ENCODE assay signal across 9 cellular contexts in the genomic region with DNA sequence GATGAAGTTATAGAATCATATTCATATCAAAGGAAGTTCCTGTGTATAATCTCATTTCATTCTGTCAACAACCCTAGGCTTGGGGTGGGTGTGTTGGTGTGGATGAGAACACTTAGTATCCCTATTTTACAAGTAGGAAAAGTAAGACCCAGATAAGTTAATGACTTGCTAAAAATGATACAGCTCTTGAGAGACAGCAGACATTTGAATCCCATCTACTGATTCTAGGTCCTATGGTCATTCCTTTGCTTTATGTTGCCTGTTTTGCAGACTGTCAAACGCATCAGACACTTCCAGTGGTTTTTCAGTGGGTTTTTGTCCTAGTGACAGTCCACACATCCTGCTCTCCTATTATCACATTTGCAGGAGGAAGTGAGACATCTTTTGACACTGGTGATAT.
A peak's percentile ranks its signal among the peaks of the same experiment; 100 is the strongest.
DNase-seq lines count a peak whose midpoint lies in the region; ATAC-seq and TF ChIP-seq lines count a peak whose summit lies in the region.
"Had no signal": no experiment of that assay in that cellular context is flagged by ENCODE, and none has a peak within 500 bp of the region (broad histone marks: within the 10 kb centered on the region; RNA-seq: fewer than 3 reads in every experiment).

No MANE protein-coding gene starts in this region.

- no peaks in the 10 kb centered on the region; the same call in 1 of the 2 replicates for H4K20me1 ChIP-seq in HCT116 (ENCODE audit: insufficient read depth)

- no peak for TF ChIP-seq POLR2A in HCT116 (IDR thresholded peaks at IDR 0.05; ENCODE audit: borderline replicate concordance, extremely low read depth, insufficient read depth, insufficient read length)

- no peak for DNase-seq in HCT116 (ENCODE audit: low read depth, low spot score)
- no peak for DNase-seq in adipocyte (ENCODE audit: low read depth)
- DNase-seq in T1000 (lab: John Stamatoyannopoulos, UW) = no peak
- no peak for DNase-seq in H4 (ENCODE audit: low spot score)
- DNase-seq: stimulated activated CD4-positive, alpha-beta T cell treated with anti-CD3 and anti-CD28 coated beads, Interleukin-1b, Interleukin-23, amount 100 ng/mL, for 48 hours had no signal

- no peak for TF ChIP-seq RAD21 in HCT116 (IDR thresholded peaks at IDR 0.05; ENCODE audit: low read depth)

- no peaks in the 10 kb centered on the region for H3K9me3 ChIP-seq in HCT116 (ENCODE audit: control insufficient read depth in 1 of 2, insufficient read depth in 1 of 2, low read depth in 1 of 2, low read length in 2 of 2)
- H3K9me3 ChIP-seq in adipocyte (ENCODE audit: control insufficient read depth, low read length) = no peaks in the 10 kb centered on the region
- H3K9me3 ChIP-seq in iPS-18a (ENCODE audit: control insufficient read depth, low read depth, low read length) = peaks cover 3% of the 10 kb centered on the region

- H3K4me3 ChIP-seq in HCT116 (replicated peaks in 1 of 2; ENCODE audit: low read depth in 1 of 2, low read length in 2 of 2) (no peak overlapping the region), adipocyte (ENCODE audit: low read length) (peak overlapping the region; percentile 86), iPS-18a (ENCODE audit: low read length) (peak overlapping the region; percentile 54), skin epidermis (no peak overlapping the region)

- H3K27ac ChIP-seq in HCT116 (ENCODE audit: low read depth, low read length) (no peak overlapping the region), iPS-18a (ENCODE audit: low read length) (peak overlapping the region; percentile 36), skin epidermis (peak overlapping the region in 14 of 21 experiments; percentile 3 to 76 (median 42))

- BruUV-seq in HCT116 (replicated peaks; lab: Mats Ljungman, UMichigan) = no TSS peak

- no peaks in the 10 kb centered on the region for H3K36me3 ChIP-seq in HCT116 (ENCODE audit: control insufficient read depth in 1 of 2, insufficient read depth in 2 of 2, low read length in 2 of 2)
- no peaks in the 10 kb centered on the region for H3K36me3 ChIP-seq in adipocyte (ENCODE audit: control insufficient read depth, insufficient read depth, low read length, severe bottlenecking)
- H3K36me3 ChIP-seq in iPS-18a (ENCODE audit: control insufficient read depth, low read depth, low read length) = no peaks in the 10 kb centered on the region

- TF ChIP-seq CTCF in HCT116 (IDR thresholded peaks at IDR 0.05 in 2 of 3, conservative IDR thresholded peaks at IDR 0.05 in 1 of 3; ENCODE audit: borderline replicate concordance in 1 of 3, insufficient read depth in 1 of 3, low read depth in 2 of 3, low read length in 2 of 3) = no peak

- H3K79me2 ChIP-seq in HCT116 (ENCODE audit: insufficient read depth, low read length) = peaks cover 63% of the 10 kb centered on the region

- RAD21 ChIA-PET in HCT116 (lab: Charles Lee; ENCODE audit: low non-redundant PET in 1 of 2, low total read pairs in 2 of 2, uncharacterized antibody in 2 of 2, unreplicated experiment in 2 of 2) = no interaction called here

- no peaks in the 10 kb centered on the region for H3K27me3 ChIP-seq in HCT116 (ENCODE audit: insufficient read depth, low read length)
- H3K27me3 ChIP-seq in adipocyte (replicated peaks; ENCODE audit: control insufficient read depth, insufficient read depth, low read length) = no peaks in the 10 kb centered on the region
- H3K27me3 ChIP-seq in iPS-18a (ENCODE audit: control insufficient read depth, insufficient read depth, low read length) = no peaks in the 10 kb centered on the region

- intact Hi-C loops in HCT116 (cut with micrococcal nuclease) = no loop called here

- H2AFZ ChIP-seq in HCT116 (ENCODE audit: low read depth, low read length, poor library complexity, severe bottlenecking) = no peak overlapping the region

- no peaks in the 10 kb centered on the region for H3K9me2 ChIP-seq in HCT116 (ENCODE audit: insufficient read depth)

- CTCF ChIA-PET in HCT116 (lab: Charles Lee) = no interaction called here

- POLR2A ChIA-PET in HCT116 (lab: Charles Lee) = no interaction called here

- ATAC-seq in HCT116 (no peak), GM18867 (IDR thresholded peaks at IDR 0.05; ENCODE audit: unreplicated experiment) (no peak), HG03159 (IDR thresholded peaks at IDR 0.05; ENCODE audit: unreplicated experiment) (no peak)

- H3K4me1 ChIP-seq in HCT116 (ENCODE audit: control insufficient read depth in 1 of 2, insufficient read depth in 2 of 2, low read length in 2 of 2) (peaks cover 17 to 18% of the 10 kb centered on the region in 2 experiments; a peak in 3 of 4 replicates), adipocyte (ENCODE audit: control insufficient read depth, insufficient read depth, low read length) (peaks cover 20% of the 10 kb centered on the region), iPS-18a (ENCODE audit: control insufficient read depth, low read depth, low read length) (peaks cover 54% of the 10 kb centered on the region)

- peak overlapping the region; percentile 38; the same call in 1 of the 2 replicates for H3K4me2 ChIP-seq in HCT116 (ENCODE audit: low read length)

- H3K9ac ChIP-seq in HCT116 (ENCODE audit: low read length) = no peak overlapping the region
- H3K9ac ChIP-seq in adipocyte (ENCODE audit: low read length) = peak overlapping the region; percentile 81
- H3K9ac ChIP-seq in iPS-18a (ENCODE audit: low read length) = peak overlapping the region; percentile 55

TF ChIP-seq in HCT116, 20 proteins besides CTCF, POLR2A, EP300 and RAD21:
- no peak for TF ChIP-seq ATF3 (IDR thresholded peaks at IDR 0.05)
- TF ChIP-seq, protein P1, sequence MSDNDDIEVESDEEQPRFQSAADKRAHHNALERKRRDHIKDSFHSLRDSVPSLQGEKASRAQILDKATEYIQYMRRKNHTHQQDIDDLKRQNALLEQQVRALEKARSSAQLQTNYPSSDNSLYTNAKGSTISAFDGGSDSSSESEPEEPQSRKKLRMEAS (IDR thresholded peaks at IDR 0.05) = no peak
- TF ChIP-seq ZNF274 (IDR thresholded peaks at IDR 0.05; ENCODE audit: low read depth, low read length) = no peak
- no peak for TF ChIP-seq CBX3 (IDR thresholded peaks at IDR 0.05; ENCODE audit: low read depth)
- no peak for TF ChIP-seq JUND (IDR thresholded peaks at IDR 0.05)
- no peak for TF ChIP-seq EZH2 (IDR thresholded peaks at IDR 0.05)
- no peak for TF ChIP-seq REST (IDR thresholded peaks at IDR 0.05; ENCODE audit: low read depth)
- no peak for TF ChIP-seq EZH2phosphoT487 (IDR thresholded peaks at IDR 0.05; ENCODE audit: borderline replicate concordance)
- no peak for TF ChIP-seq SRF (IDR thresholded peaks at IDR 0.05; ENCODE audit: low read depth)
- TF ChIP-seq, protein P2, sequence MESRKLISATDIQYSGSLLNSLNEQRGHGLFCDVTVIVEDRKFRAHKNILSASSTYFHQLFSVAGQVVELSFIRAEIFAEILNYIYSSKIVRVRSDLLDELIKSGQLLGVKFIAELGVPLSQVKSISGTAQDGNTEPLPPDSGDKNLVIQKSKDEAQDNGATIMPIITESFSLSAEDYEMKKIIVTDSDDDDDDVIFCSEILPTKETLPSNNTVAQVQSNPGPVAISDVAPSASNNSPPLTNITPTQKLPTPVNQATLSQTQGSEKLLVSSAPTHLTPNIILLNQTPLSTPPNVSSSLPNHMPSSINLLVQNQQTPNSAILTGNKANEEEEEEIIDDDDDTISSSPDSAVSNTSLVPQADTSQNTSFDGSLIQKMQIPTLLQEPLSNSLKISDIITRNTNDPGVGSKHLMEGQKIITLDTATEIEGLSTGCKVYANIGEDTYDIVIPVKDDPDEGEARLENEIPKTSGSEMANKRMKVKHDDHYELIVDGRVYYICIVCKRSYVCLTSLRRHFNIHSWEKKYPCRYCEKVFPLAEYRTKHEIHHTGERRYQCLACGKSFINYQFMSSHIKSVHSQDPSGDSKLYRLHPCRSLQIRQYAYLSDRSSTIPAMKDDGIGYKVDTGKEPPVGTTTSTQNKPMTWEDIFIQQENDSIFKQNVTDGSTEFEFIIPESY (IDR thresholded peaks at IDR 0.05; ENCODE audit: extremely low read depth, insufficient replicate concordance, low read length) = no peak
- no peak for TF ChIP-seq TCF7L2 (IDR thresholded peaks at IDR 0.05; ENCODE audit: borderline replicate concordance, extremely low read depth, insufficient read depth, insufficient read length)
- TF ChIP-seq POLR2AphosphoS5 (IDR thresholded peaks at IDR 0.05; ENCODE audit: low read depth, low read length) = no peak
- TF ChIP-seq ELF1 (IDR thresholded peaks at IDR 0.05; ENCODE audit: borderline replicate concordance, low read depth) = no peak
- TF ChIP-seq ZFX (IDR thresholded peaks at IDR 0.05) = no peak
- TF ChIP-seq SIN3A (IDR thresholded peaks at IDR 0.05; ENCODE audit: low read depth) = no peak
TF ChIP-seq in HCT116: peak in this region for 0.

Comparison
In these comparisons a context has a peak if more than half of its experiments do, and no peak if none do; other contexts are left out.
1. H3K4me3 ChIP-seq: peak in adipocyte (single experiment) and iPS-18a (single experiment); none in HCT116 (0 of 2) and skin epidermis (0 of 7).